ENCODE assay signal across 17 cellular contexts in genomic region chr10:125094111-125094705, GRCh38.
DNase-seq lines count a peak whose midpoint lies in the region; ATAC-seq, FAIRE-seq and TF ChIP-seq lines count a peak whose summit lies in the region.
"Had no signal": no experiment of that assay in that cellular context is flagged by ENCODE, and none has a peak within 500 bp of the region (broad histone marks: within the 10 kb centered on the region; RNA-seq: fewer than 3 reads in every experiment).

No MANE protein-coding gene starts in this region.

- H2AK5ac ChIP-seq in mesenchymal stem cell (ENCODE audit: low read length, severe bottlenecking): no peak overlapping the region

- no peak for ATAC-seq in GM19452 (IDR thresholded peaks at IDR 0.05; ENCODE audit: unreplicated experiment)

- TF ChIP-seq CTCF in AG10803 (conservative IDR thresholded peaks at IDR 0.05; ENCODE audit: low read length) (no peak), endothelial cell of umbilical vein (IDR thresholded peaks at IDR 0.05; ENCODE audit: extremely low read depth in 1 of 2, insufficient read depth in 1 of 2, low read depth in 1 of 2, low read length in 2 of 2) (no peak)

- H4K8ac ChIP-seq in mesenchymal stem cell (ENCODE audit: low read length): no peak overlapping the region

- H4K91ac ChIP-seq in mesenchymal stem cell (ENCODE audit: low read length): no peak overlapping the region

- H2BK5ac ChIP-seq in mesenchymal stem cell (ENCODE audit: low read depth, low read length, poor library complexity, severe bottlenecking): no peak overlapping the region

- no peak overlapping the region for H3K23ac ChIP-seq in mesenchymal stem cell (ENCODE audit: low read length in 2 of 2)

- 96% methylated on average over 17 of the region's 17 CpGs for WGBS in mesenchymal stem cell

- H3K9ac ChIP-seq in endothelial cell of umbilical vein (replicated peaks; ENCODE audit: extremely low read depth, insufficient read depth, low read length): no peak overlapping the region
- H3K9ac ChIP-seq in mesenchymal stem cell (ENCODE audit: low read length): peak overlapping the region; percentile 74
- H3K9ac ChIP-seq in skeletal muscle satellite cell (ENCODE audit: low read depth, low read length): no peak overlapping the region

- H3K18ac ChIP-seq in mesenchymal stem cell (ENCODE audit: low read depth in 1 of 2, low read length in 2 of 2): peak overlapping the region; percentile 7 to 28

- H3K27me3 ChIP-seq in endothelial cell of umbilical vein (ENCODE audit: control insufficient read depth in 2 of 2, insufficient read depth in 2 of 2, low read length in 2 of 2): no peaks in the 10 kb centered on the region
- no peaks in the 10 kb centered on the region for H3K27me3 ChIP-seq in mesenchymal stem cell (ENCODE audit: control insufficient read depth in 1 of 2, insufficient read depth in 1 of 2, low read length in 2 of 2)
- no peaks in the 10 kb centered on the region for H3K27me3 ChIP-seq in skeletal muscle satellite cell (ENCODE audit: control insufficient read depth, insufficient read depth, low read length)

- H2BK15ac ChIP-seq in mesenchymal stem cell (ENCODE audit: low read depth, poor library complexity, severe bottlenecking): no peak overlapping the region

- H4K20me1 ChIP-seq in endothelial cell of umbilical vein (replicated peaks; ENCODE audit: control insufficient read depth, extremely low read depth, insufficient read depth, low read length): no peaks in the 10 kb centered on the region

- H3K36me3 ChIP-seq in endothelial cell of umbilical vein (ENCODE audit: control insufficient read depth in 2 of 2, extremely low read depth in 1 of 2, insufficient read depth in 2 of 2, low read length in 2 of 2): peaks cover 0 to 17% of the 10 kb centered on the region in 2 experiments
- peaks cover 3 to 40% of the 10 kb centered on the region in 2 experiments for H3K36me3 ChIP-seq in mesenchymal stem cell (ENCODE audit: control insufficient read depth in 1 of 2, insufficient read depth in 2 of 2, low read depth in 1 of 2, low read length in 2 of 2)
- H3K36me3 ChIP-seq in skeletal muscle satellite cell (ENCODE audit: insufficient read depth, low read length): peaks cover 12% of the 10 kb centered on the region
- H3K36me3 ChIP-seq: WERI-Rb-1 had no signal

- CTCF ChIA-PET in endothelial cell of umbilical vein (lab: Charles Lee): no interaction called here

- no peak overlapping the region for H3K4me2 ChIP-seq in endothelial cell of umbilical vein (ENCODE audit: insufficient read depth, low read length)
- no peak overlapping the region for H3K4me2 ChIP-seq in mesenchymal stem cell (ENCODE audit: low read length, poor library complexity, severe bottlenecking)
- peak overlapping the region; percentile 71 for H3K4me2 ChIP-seq in skeletal muscle satellite cell (ENCODE audit: low read length)

- dilution Hi-C loops in endothelial cell of umbilical vein (cut with MboI; ENCODE audit: extremely low pct_ligation_motif_present, low sequenced_read_pairs): no loop called here

- DNase-seq in AG10803 (ENCODE audit: low read depth) (no peak), endothelial cell of umbilical vein (ENCODE audit: low read depth, low spot score) (no peak), mesenchymal stem cell (no peak), NCI-H1105 treated with DMSO at 0.1 percent for 48 hours (lab: John Stamatoyannopoulos, UW) (no peak), iPS-NIHi11 (ENCODE audit: low spot score) (no peak)
- no peak for DNase-seq in activated CD4-positive, alpha-beta T cell treated with anti-CD3 and anti-CD28 coated beads for 1 hour
- DNase-seq: activated CD8-positive, alpha-beta memory T cell treated with anti-CD3 and anti-CD28 coated beads, Interleukin-2, amount 50 U/mL, for 4 hours; GDM1; H7; Karpas-422; NCI-H510A; OCI-M1; stimulated activated CD4-positive, alpha-beta T cell treated with anti-CD3 and anti-CD28 coated beads, Interleukin-4, amount 100 ng/mL, for 1 hour; WERI-Rb-1 had no signal

- peak; percentile 15 for FAIRE-seq in endothelial cell of umbilical vein (lab: Jason Lieb, UNC)
- FAIRE-seq: A549 had no signal

- H2AFZ ChIP-seq in endothelial cell of umbilical vein (ENCODE audit: low read depth, low read length) (no peak overlapping the region), mesenchymal stem cell (ENCODE audit: low read depth, low read length) (no peak overlapping the region)

- H3K27ac ChIP-seq in endothelial cell of umbilical vein (ENCODE audit: insufficient read depth, low read depth, low read length) (no peak overlapping the region), mesenchymal stem cell (ENCODE audit: low read length, poor library complexity, severe bottlenecking) (no peak overlapping the region)
- H3K27ac ChIP-seq: WERI-Rb-1 had no signal

- POLR2A ChIA-PET in endothelial cell of umbilical vein (lab: Charles Lee): no interaction called here

- H3K14ac ChIP-seq in mesenchymal stem cell (ENCODE audit: low read length in 2 of 2): peak overlapping the region in 1 of 2 experiments; percentile 53

- peak overlapping the region; percentile 30; the same call in 1 of the 2 replicates for H3K4me3 ChIP-seq in AG10803 (ENCODE audit: low read length)
- no peak overlapping the region for H3K4me3 ChIP-seq in endothelial cell of umbilical vein (replicated peaks in 1 of 3; ENCODE audit: insufficient read depth in 1 of 3, low read depth in 1 of 3, low read length in 3 of 3)
- peak overlapping the region in 1 of 2 experiments; percentile 46 for H3K4me3 ChIP-seq in mesenchymal stem cell (ENCODE audit: insufficient read depth in 1 of 2, low read depth in 1 of 2, low read length in 2 of 2)
- no peak overlapping the region for H3K4me3 ChIP-seq in skeletal muscle satellite cell (ENCODE audit: low read length)
- H3K4me3 ChIP-seq: A549 had no signal

- intact Hi-C loops in endothelial cell of umbilical vein (cut with micrococcal nuclease): no loop called here

- peaks cover 5% of the 10 kb centered on the region for H3K4me1 ChIP-seq in endothelial cell of umbilical vein (ENCODE audit: control insufficient read depth, extremely low read depth, insufficient read depth, low read length)
- peaks cover 19% of the 10 kb centered on the region for H3K4me1 ChIP-seq in mesenchymal stem cell (ENCODE audit: control insufficient read depth, insufficient read depth, low read depth, low read length)
- peaks cover 48% of the 10 kb centered on the region for H3K4me1 ChIP-seq in skeletal muscle satellite cell (ENCODE audit: control insufficient read depth, insufficient read depth, low read length)

- no peak for TF ChIP-seq POLR2A in endothelial cell of umbilical vein (IDR thresholded peaks at IDR 0.05; ENCODE audit: low read depth, low read length)

- no peaks in the 10 kb centered on the region for H3K9me1 ChIP-seq in endothelial cell of umbilical vein (replicated peaks; ENCODE audit: control insufficient read depth, extremely low read depth, insufficient read depth, low read length)

- H3K9me3 ChIP-seq in endothelial cell of umbilical vein (replicated peaks; ENCODE audit: control insufficient read depth, insufficient read depth, low read length) (no peaks in the 10 kb centered on the region), mesenchymal stem cell (ENCODE audit: control insufficient read depth, low read length) (no peaks in the 10 kb centered on the region), skeletal muscle satellite cell (replicated peaks; ENCODE audit: low read length) (no peaks in the 10 kb centered on the region)
- H3K9me3 ChIP-seq: A549 had no signal

- no TSS peak for BruUV-seq in endothelial cell of umbilical vein (replicated peaks; lab: Mats Ljungman, UMichigan)

- H2BK12ac ChIP-seq in mesenchymal stem cell (ENCODE audit: low read length in 2 of 2): peak overlapping the region in 1 of 2 experiments; percentile 37

- H3K4ac ChIP-seq in mesenchymal stem cell (ENCODE audit: low read depth in 1 of 2, low read length in 2 of 2): no peak overlapping the region

- H2BK120ac ChIP-seq in mesenchymal stem cell (ENCODE audit: low read depth, low read length): no peak overlapping the region

- H3K79me1 ChIP-seq in mesenchymal stem cell (replicated peaks; ENCODE audit: low read length, poor library complexity, severe bottlenecking): peaks cover 41% of the 10 kb centered on the region

- H3K79me2 ChIP-seq in endothelial cell of umbilical vein (ENCODE audit: control insufficient read depth, insufficient read depth, low read length): peaks cover 97% of the 10 kb centered on the region

TF ChIP-seq in endothelial cell of umbilical vein, 7 proteins besides CTCF, POLR2A, EP300 and RAD21:
- no peak for TF ChIP-seq MAX (IDR thresholded peaks at IDR 0.05; ENCODE audit: insufficient read depth, insufficient read length)
- no peak for TF ChIP-seq FOS (IDR thresholded peaks at IDR 0.05; ENCODE audit: borderline replicate concordance, insufficient read depth, low read length)
- TF ChIP-seq EZH2 (IDR thresholded peaks at IDR 0.05; ENCODE audit: borderline replicate concordance, low read depth, low read length, severe bottlenecking): no peak
- TF ChIP-seq MYC (IDR thresholded peaks at IDR 0.05; ENCODE audit: low read depth, low read length): no peak
- no peak for TF ChIP-seq JUN (IDR thresholded peaks at IDR 0.05; ENCODE audit: borderline replicate concordance, insufficient read depth, insufficient read length, low read depth)
- no peak for TF ChIP-seq GATA2 (IDR thresholded peaks at IDR 0.05; ENCODE audit: insufficient read depth, insufficient read length, low read depth, low read length)
- no peak for TF ChIP-seq POLR2AphosphoS5 (IDR thresholded peaks at IDR 0.05; ENCODE audit: insufficient read depth, low read depth, low read length)
